ENCODE assay signal across 8 cellular contexts in the genomic region with DNA sequence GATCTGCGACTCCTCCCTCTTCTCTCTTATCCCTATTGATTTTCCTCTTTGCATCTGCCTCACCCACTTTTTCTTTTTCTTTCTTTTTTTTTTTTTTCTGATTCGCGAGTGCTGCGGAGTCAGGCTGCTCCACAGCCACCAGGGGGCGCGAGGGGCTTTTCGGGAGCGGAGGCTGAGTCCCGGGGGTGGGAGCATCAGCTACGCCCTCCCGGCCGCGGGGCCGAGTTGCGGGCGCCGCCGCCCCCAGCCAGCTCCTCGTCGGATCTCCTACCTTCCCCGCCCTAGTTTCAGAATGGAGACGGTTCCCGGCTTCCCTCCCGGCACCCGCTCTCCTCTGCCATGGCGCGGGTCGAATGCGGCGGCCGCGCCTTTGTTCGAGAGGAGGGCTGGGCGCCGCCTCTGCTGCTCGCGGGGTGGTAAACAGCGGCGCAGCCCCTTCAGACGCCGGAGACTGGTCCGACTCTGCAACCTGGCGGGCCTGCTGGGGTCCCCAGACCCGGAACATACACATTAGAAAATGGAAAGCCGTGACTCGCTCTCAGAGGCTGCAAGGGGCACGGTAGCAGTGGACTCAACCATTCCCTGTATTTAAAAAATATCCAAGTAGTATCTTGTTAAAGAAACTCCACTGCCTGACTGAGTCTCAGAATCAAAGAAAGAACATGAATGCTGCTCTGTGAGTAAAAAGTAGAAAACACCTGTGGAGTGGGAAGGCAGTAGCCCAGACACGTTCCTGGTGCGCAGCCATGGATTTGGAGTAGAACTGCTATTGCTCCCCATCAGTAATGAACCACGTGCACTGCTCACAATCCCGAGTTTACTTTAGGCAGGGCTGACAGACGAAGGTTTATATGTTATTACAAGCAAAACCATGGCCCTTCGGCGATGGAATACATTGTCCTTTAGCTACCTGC. TPM values are rescaled to one million over a fixed set of nuclear protein-coding genes. Genes with fewer than 3 reads are reported as not detected.
DNase-seq lines count a peak whose midpoint lies in the region; ATAC-seq and TF ChIP-seq lines count a peak whose summit lies in the region.

No MANE protein-coding gene starts in this region.

- peak overlapping the region; percentile 79 to 92 for H3K27ac ChIP-seq in lung (ENCODE audit: low read depth in 1 of 2, low read length in 1 of 2)

- H3K36me3 ChIP-seq in BE2C (no peaks in the 10 kb centered on the region), lung (ENCODE audit: control insufficient read depth in 2 of 2, insufficient read depth in 2 of 2, low read length in 2 of 2) (no peaks in the 10 kb centered on the region)

- no peaks in the 10 kb centered on the region for H3K9me3 ChIP-seq in BE2C
- H3K9me3 ChIP-seq in lung (ENCODE audit: control insufficient read depth in 2 of 2, insufficient read depth in 1 of 2, low read length in 1 of 2), result no peaks in the 10 kb centered on the region

- peak; percentile 94 for TF ChIP-seq CTCF in BE2C (IDR thresholded peaks at IDR 0.05; ENCODE audit: low read depth, low read length)
- TF ChIP-seq CTCF in activated CD8-positive, alpha-beta T cell treated with anti-CD3 and anti-CD28 coated beads for 36 hours (IDR thresholded peaks at IDR 0.05), result peak; percentile 86
- TF ChIP-seq CTCF in lung (IDR thresholded peaks at IDR 0.05; ENCODE audit: control extremely low read depth, extremely low read depth), result peak; percentile 61

- H3K4me1 Mint-ChIP-seq in activated CD8-positive, alpha-beta T cell treated with anti-CD3 and anti-CD28 coated beads for 36 hours (ENCODE audit: low read depth), result peaks cover 9% of the 10 kb centered on the region

- CTCF ChIA-PET in activated CD8-positive, alpha-beta T cell treated with anti-CD3 and anti-CD28 coated beads for 36 hours (lab: Charles Lee), result interaction anchor here (0.7 to 1.5 kb wide), 10 partner anchors 9 to 369 kb away, joined by 3 to 5 read pairs (median 4); no protein-coding TSS in a partner anchor

- peak overlapping the region; percentile 78 for H3K4me3 Mint-ChIP-seq in activated CD8-positive, alpha-beta T cell treated with anti-CD3 and anti-CD28 coated beads for 36 hours

- POLR2A ChIA-PET in activated CD8-positive, alpha-beta T cell treated with anti-CD3 and anti-CD28 coated beads for 36 hours (lab: Charles Lee), result no interaction called here

- no peaks in the 10 kb centered on the region for H3K9me3 Mint-ChIP-seq in activated CD8-positive, alpha-beta T cell treated with anti-CD3 and anti-CD28 coated beads for 36 hours

- H3K4me1 ChIP-seq in BE2C (peaks cover 20% of the 10 kb centered on the region), lung (ENCODE audit: control insufficient read depth in 2 of 2, insufficient read depth in 2 of 2, low read length in 2 of 2) (peaks cover 9 to 10% of the 10 kb centered on the region in 2 donors)

- H3K27me3 ChIP-seq in BE2C (no peaks in the 10 kb centered on the region), lung (ENCODE audit: control insufficient read depth, insufficient read depth) (no peaks in the 10 kb centered on the region)

- 4 to 6% methylated on average over 51 to 54 of the region's 54 CpGs for WGBS in lung, 2 donors

- peak; percentile 77 for ATAC-seq in GM19324 (IDR thresholded peaks at IDR 0.05; ENCODE audit: low FRiP score, unreplicated experiment)
- peak; percentile 77 for ATAC-seq in HG03442 (IDR thresholded peaks at IDR 0.05; ENCODE audit: unreplicated experiment)
- ATAC-seq in activated CD8-positive, alpha-beta T cell treated with anti-CD3 and anti-CD28 coated beads for 36 hours, result peak; percentile 89
- peak; percentile 89 for ATAC-seq in lung (ENCODE audit: insufficient read depth, low FRiP score)

- H3K36me3 Mint-ChIP-seq in activated CD8-positive, alpha-beta T cell treated with anti-CD3 and anti-CD28 coated beads for 36 hours (ENCODE audit: low read depth), result no peaks in the 10 kb centered on the region

- DNase-seq in BE2C, result peak; percentile 95
- peak; percentile 84 to 87 for DNase-seq in NCI-H524 (lab: John Stamatoyannopoulos, UW)
- peak; percentile 77 for DNase-seq in activated CD8-positive, alpha-beta T cell treated with anti-CD3 and anti-CD28 coated beads for 36 hours
- peak; percentile 94 for DNase-seq in ecto neural progenitor cell (ENCODE audit: low spot score)
- DNase-seq in lung (ENCODE audit: low spot score), result peak; percentile 79
- peak; percentile 62 to 71 for DNase-seq in stimulated activated CD4-positive, alpha-beta T cell treated with anti-CD3 and anti-CD28 coated beads, Interleukin-4, amount 100 ng/mL, for 48 hours (ENCODE audit: low read depth in 2 of 2)

- H3K4me3 ChIP-seq in BE2C (ENCODE audit: low read depth, low read length) (peak overlapping the region; percentile 81), lung (peak overlapping the region; percentile 60)

- intact Hi-C loops in activated CD8-positive, alpha-beta T cell treated with anti-CD3 and anti-CD28 coated beads for 36 hours (cut with micrococcal nuclease), result no loop called here

- H3K27me3 Mint-ChIP-seq in activated CD8-positive, alpha-beta T cell treated with anti-CD3 and anti-CD28 coated beads for 36 hours, result peaks cover 64% of the 10 kb centered on the region

- no peak overlapping the region for H3K27ac Mint-ChIP-seq in activated CD8-positive, alpha-beta T cell treated with anti-CD3 and anti-CD28 coated beads for 36 hours

RNA-seq across cellular contexts. Expression of gene DPYSL3, which starts 55.7 kb away (rescaled TPM):
- 306 TPM for polyA plus RNA-seq in BE2C (2012; ENCODE audit: insufficient read depth, insufficient read length, low read depth)
- total RNA-seq in activated CD8-positive, alpha-beta T cell treated with anti-CD3 and anti-CD28 coated beads for 36 hours, result under 1 TPM; 0.13 to 0.38 TPM
- total RNA-seq in lung, result 100 to 1,000 TPM in 1 of 2 donors, 10 to 100 TPM in 1; 67.6 to 112 TPM
- polyA plus RNA-seq in lung, result 10 to 100 TPM; 13.8 to 19.8 TPM

Comparison
In these comparisons a context has a peak if more than half of its experiments do, and no peak if none do; other contexts are left out.
1. Peak in every context shown above with its lines: DNase-seq, ATAC-seq, H3K4me3 ChIP-seq and H3K27ac ChIP-seq.
2. RNA of gene DPYSL3, which starts 55.7 kb away (total RNA-seq): 67.6 to 112 TPM in lung; 0.13 to 0.38 TPM in activated CD8-positive, alpha-beta T cell treated with anti-CD3 and anti-CD28 coated beads for 36 hours; every median in the first group is over 10 times any median in the second.